17 cellular contexts compared by ENCODE assay signal in genomic region chr6:116475151-116475550, GRCh38. TPM values are rescaled to one million over a fixed set of nuclear protein-coding genes. Genes with fewer than 3 reads are reported as not detected.
DNase-seq lines count a peak whose midpoint lies in the region; ATAC-seq lines count a peak whose summit lies in the region.
"Had no signal": no experiment of that assay in that cellular context is flagged by ENCODE, and none has a peak within 500 bp of the region (broad histone marks: within the 10 kb centered on the region; RNA-seq: fewer than 3 reads in every experiment).

No MANE protein-coding gene starts in this region.

- H4K12ac ChIP-seq in trophoblast cell (ENCODE audit: low read depth, low read length), result no peak overlapping the region

- no CpG with 5 or more reads among the region's 2 CpGs for WGBS in trophoblast cell (ENCODE audit: extremely low coverage, insufficient coverage, insufficient read length)

- H2BK12ac ChIP-seq in trophoblast cell (ENCODE audit: low read length), result no peak overlapping the region

- H3K27ac ChIP-seq in trophoblast cell (ENCODE audit: low read depth, low read length), result no peak overlapping the region
- H3K27ac ChIP-seq: 22Rv1 had no signal

- H3K4me3 Mint-ChIP-seq in IgD-negative memory B cell (peak overlapping the region; percentile 25 to 90 (median 82)), naive B cell (peak overlapping the region; percentile 20 to 85 (median 71))
- H3K4me3 Mint-ChIP-seq: activated CD4-positive, alpha-beta T cell treated with anti-CD3 and anti-CD28 coated beads for 36 hours; brain had no signal

- H3K4me1 Mint-ChIP-seq in IgD-negative memory B cell (peaks cover 20 to 41% (median 26%) of the 10 kb centered on the region in 3 donors), naive B cell (peaks cover 25 to 37% (median 27%) of the 10 kb centered on the region in 3 donors)
- H3K4me1 Mint-ChIP-seq: brain had no signal

- H3K9me3 Mint-ChIP-seq in IgD-negative memory B cell, result no peaks in the 10 kb centered on the region
- H3K9me3 Mint-ChIP-seq in naive B cell, result peaks cover 0 to 7% (median 3%) of the 10 kb centered on the region in 7 donors

- H3K9me3 ChIP-seq in trophoblast cell (ENCODE audit: insufficient read depth, low read depth, low read length), result no peaks in the 10 kb centered on the region

- no peaks in the 10 kb centered on the region for H3K36me3 ChIP-seq in trophoblast cell (ENCODE audit: control insufficient read depth in 1 of 2, insufficient read depth in 2 of 2, low read length in 2 of 2)

- H3K27me3 Mint-ChIP-seq in IgD-negative memory B cell (no peaks in the 10 kb centered on the region), naive B cell (no peaks in the 10 kb centered on the region)

- no peak overlapping the region for H2AFZ ChIP-seq in trophoblast cell (ENCODE audit: insufficient read depth, low read length, poor library complexity)

- H3K4ac ChIP-seq in trophoblast cell (ENCODE audit: low read depth, low read length), result no peak overlapping the region

- no peaks in the 10 kb centered on the region for H3K4me1 ChIP-seq in trophoblast cell (ENCODE audit: control insufficient read depth in 1 of 2, insufficient read depth in 2 of 2, low read length in 2 of 2)

- H4K8ac ChIP-seq in trophoblast cell (ENCODE audit: low read depth, low read length), result no peak overlapping the region

- no peak overlapping the region for H3K4me2 ChIP-seq in trophoblast cell (ENCODE audit: low read length)

- H3K4me3 ChIP-seq in trophoblast cell (ENCODE audit: low read depth, low read length), result no peak overlapping the region

- H3K14ac ChIP-seq in trophoblast cell (ENCODE audit: low read length), result no peak overlapping the region

- no peaks in the 10 kb centered on the region for H3K27me3 ChIP-seq in trophoblast cell (ENCODE audit: insufficient read depth, low read length)

- ATAC-seq in naive B cell (ENCODE audit: low read depth in 2 of 2), result no peak
- no peak for ATAC-seq in GM18511 (IDR thresholded peaks at IDR 0.05; ENCODE audit: unreplicated experiment)
- ATAC-seq: left lobe of liver, SK-N-SH treated with all-trans-retinoic acid at 6 μM for 48 hours had no signal

- no peak overlapping the region for H2BK5ac ChIP-seq in trophoblast cell (ENCODE audit: low read depth, low read length, poor library complexity)

- no peak overlapping the region for H3K23ac ChIP-seq in trophoblast cell (ENCODE audit: low read length)

- DNase-seq in NCI-H82 (lab: John Stamatoyannopoulos, UW) (peak; percentile 19), NCI-H82 treated with DMSO at 0.1 percent for 48 hours (lab: John Stamatoyannopoulos, UW; ENCODE audit: unreplicated experiment) (no peak), SKM-1 (lab: John Stamatoyannopoulos, UW; ENCODE audit: unreplicated experiment) (peak; percentile 81), naive B cell (no peak), Ammon's horn (ENCODE audit: low spot score) (no peak), trophoblast cell (no peak)
- DNase-seq: activated CD4-positive, alpha-beta T cell treated with anti-CD3 and anti-CD28 coated beads for 36 hours; activated effector memory CD4-positive, alpha-beta T cell treated with Interleukin-2 at 50 U/mL for 16 hours; Calu3; H7; NCI-H2107 had no signal

- H3K27ac Mint-ChIP-seq in IgD-negative memory B cell (peak overlapping the region; percentile 3 to 92 (median 83)), naive B cell (peak overlapping the region in 5 of 6 donors; percentile 22 to 92 (median 86))
- H3K27ac Mint-ChIP-seq: activated CD4-positive, alpha-beta T cell treated with anti-CD3 and anti-CD28 coated beads for 36 hours; brain had no signal

- no peak overlapping the region for H2BK120ac ChIP-seq in trophoblast cell (ENCODE audit: insufficient read depth, low read length, poor library complexity)

- H3K9ac ChIP-seq in trophoblast cell (ENCODE audit: low read length), result no peak overlapping the region

- no peaks in the 10 kb centered on the region for H3K79me2 ChIP-seq in trophoblast cell (ENCODE audit: control insufficient read depth, insufficient read depth, low read length, poor library complexity)

- H3K36me3 Mint-ChIP-seq in IgD-negative memory B cell (peaks cover 3% of the 10 kb centered on the region), naive B cell (no peaks in the 10 kb centered on the region)
- H3K36me3 Mint-ChIP-seq: brain had no signal

- no peaks in the 10 kb centered on the region for H3K79me1 ChIP-seq in trophoblast cell (ENCODE audit: low read length)

- no peak overlapping the region for H4K91ac ChIP-seq in trophoblast cell (ENCODE audit: low read depth, low read length)

- no peak overlapping the region for H3K18ac ChIP-seq in trophoblast cell (ENCODE audit: low read length)

- H2AK5ac ChIP-seq in trophoblast cell (ENCODE audit: low read length), result no peak overlapping the region

RNA-seq across cellular contexts. Expression of gene CALHM6, which starts 14.0 kb away (rescaled TPM):
- polyA plus RNA-seq in IgD-negative memory B cell, result 307 TPM
- 1,000 to 10,000 TPM in 1 of 6 donors, 100 to 1,000 TPM in 5; 687 to 1,118 (median 783) TPM for polyA plus RNA-seq in naive B cell (ENCODE audit: low read depth in 6 of 6)
- polyA plus RNA-seq in trophoblast cell (2013), result 1.8 TPM in 2 replicates

RNA-seq across cellular contexts. Expression of gene CALHM5, which starts 36.3 kb away (rescaled TPM):
- polyA plus RNA-seq in IgD-negative memory B cell, result not detected
- not detected for polyA plus RNA-seq in naive B cell (ENCODE audit: low read depth in 6 of 6)
- polyA plus RNA-seq in trophoblast cell (2013), result 0.38 and 0.39 TPM in 2 replicates

Comparison
In these comparisons a context has a peak if more than half of its experiments do, and no peak if none do; other contexts are left out.
1. DNase-seq: peak in NCI-H82 (single experiment) and SKM-1 (single experiment); none in NCI-H82 treated with DMSO at 0.1 percent for 48 hours (single experiment), naive B cell (single experiment), Ammon's horn (single experiment) and trophoblast cell (0 of 2).